ENCODE assay signal across 21 cellular contexts in the genomic region with DNA sequence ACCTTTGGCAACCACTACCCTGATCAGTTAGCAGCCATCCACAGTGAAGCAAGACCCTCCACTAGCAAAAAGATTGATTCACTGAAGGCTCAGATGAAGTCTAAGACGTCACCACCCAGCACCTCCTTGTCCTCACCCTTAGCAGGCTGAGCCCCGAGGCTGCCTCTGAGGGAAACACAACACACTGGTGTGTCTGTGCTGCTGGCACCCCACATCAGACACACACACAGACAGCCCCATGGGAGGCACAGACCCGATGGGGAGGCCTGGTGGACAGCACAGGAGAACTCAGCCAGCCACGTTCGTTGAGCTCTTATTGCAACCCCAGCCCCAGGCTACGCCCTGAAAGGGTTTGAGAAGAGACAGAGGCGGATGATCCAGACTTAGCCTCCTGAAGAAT.
"Had no signal": no experiment of that assay in that cellular context is flagged by ENCODE, and none has a peak within 500 bp of the region (broad histone marks: within the 10 kb centered on the region; RNA-seq: fewer than 3 reads in every experiment).

No MANE protein-coding gene starts in this region.

- H3K4me1 ChIP-seq: esophagus squamous epithelium, gastroesophageal sphincter, vagina had no signal

- H3K36me3 ChIP-seq: esophagus squamous epithelium, gastroesophageal sphincter, vagina had no signal

- H3K36me3 Mint-ChIP-seq: naive B cell, type B pancreatic cell had no signal

- H3K27me3 Mint-ChIP-seq: naive B cell, type B pancreatic cell had no signal

- H3K4me1 Mint-ChIP-seq: naive B cell, neural crest cell had no signal

- H3K27me3 ChIP-seq: dorsolateral prefrontal cortex, esophagus squamous epithelium, gastroesophageal sphincter, vagina had no signal

- H3K27ac Mint-ChIP-seq: type B pancreatic cell had no signal

- ATAC-seq: gastroesophageal sphincter, left cardiac atrium, left ventricle myocardium superior, right cardiac atrium had no signal

- DNase-seq: cortex of kidney; dorsolateral prefrontal cortex; effector CD8-positive, alpha-beta T cell; esophagus squamous epithelium; glutamatergic neuron; kidney; left cardiac atrium; left ventricle myocardium superior; mesenchymal stem cell; naive B cell; posterior cingulate gyrus; right cardiac atrium; small intestine; stimulated activated CD4-positive, alpha-beta T cell treated with anti-CD3 and anti-CD28 coated beads, Interleukin-12 subunit alpha, Interleukin-12 subunit beta, amount 100 ng/mL, for 4 hours; stimulated activated naive CD4-positive, alpha-beta T cell treated with Interleukin-2 at 50 U/mL for 16 hours had no signal

- H3K4me3 ChIP-seq: dorsolateral prefrontal cortex, esophagus squamous epithelium, gastroesophageal sphincter, lung, vagina had no signal

- H3K4me3 Mint-ChIP-seq: neural crest cell, type B pancreatic cell had no signal

- H3K9me3 ChIP-seq: vagina had no signal

- H3K9me3 Mint-ChIP-seq: naive B cell, type B pancreatic cell had no signal

- H3K27ac ChIP-seq: dorsolateral prefrontal cortex, epithelial cell of prostate, esophagus squamous epithelium, gastroesophageal sphincter, vagina had no signal
